ENCODE assay signal across 8 cellular contexts in the genomic region with DNA sequence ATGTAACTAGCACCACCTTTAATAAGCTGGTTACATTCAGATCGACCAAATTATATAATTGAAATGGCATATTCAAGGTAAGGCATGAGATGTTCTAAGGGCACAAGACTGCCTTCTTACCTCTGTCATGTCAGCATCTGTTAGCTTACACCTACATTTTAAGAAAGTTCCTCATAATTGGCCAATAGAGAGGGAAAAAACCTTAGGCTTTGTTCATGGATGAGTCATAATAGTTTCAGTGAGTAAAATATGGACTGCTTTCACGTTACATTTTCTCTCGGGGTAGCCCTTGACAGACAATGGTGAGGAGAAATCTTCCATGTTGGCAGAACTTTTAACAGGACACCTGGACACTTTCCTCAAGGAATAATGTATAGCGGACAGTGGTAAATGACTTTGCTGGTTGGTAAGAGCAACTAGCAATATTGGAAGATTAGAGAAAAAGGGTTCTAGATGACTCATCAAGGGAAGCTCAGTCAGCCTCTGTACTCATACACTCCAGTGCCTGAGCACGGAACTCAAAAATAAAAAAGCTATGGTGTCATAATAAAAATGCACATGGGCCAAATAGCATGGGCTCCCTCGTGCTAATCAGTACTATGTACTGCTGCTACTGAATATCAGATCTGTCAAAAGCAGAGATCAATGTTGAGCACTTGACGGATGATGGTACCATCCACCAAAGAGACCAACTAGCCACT.
DNase-seq lines count a peak whose midpoint lies in the region; ATAC-seq, FAIRE-seq and TF ChIP-seq lines count a peak whose summit lies in the region.
"Not testable (repeated sequence)": the region's sequence is repeated elsewhere in the genome, so short reads cannot be mapped to it uniquely, and the experiment has no call there.

No MANE protein-coding gene starts in this region.

- not testable (repeated sequence) for H3K27me3 Mint-ChIP-seq in stimulated activated naive CD8-positive, alpha-beta T cell treated with anti-CD3 and anti-CD28 coated beads, Interleukin-15, amount 100 ng/mL, for 72 hours

- H3K36me3 ChIP-seq in K562 (ENCODE audit: control insufficient read depth, insufficient read depth, low read length), result not testable (repeated sequence)

- BruUV-seq in K562 (replicated peaks; lab: Mats Ljungman, UMichigan), result not testable (repeated sequence)

- not testable (repeated sequence) for H3K9ac ChIP-seq in K562 (ENCODE audit: insufficient read depth in 1 of 2, low read depth in 2 of 2, low read length in 2 of 2)

- not testable (repeated sequence) for H3K4me3 ChIP-seq in K562

- not testable (repeated sequence) for H3K4me1 ChIP-seq in K562 (replicated peaks in 1 of 2; ENCODE audit: control insufficient read depth in 2 of 2, insufficient read depth in 2 of 2, low read length in 2 of 2)

- 25% methylated on average over 4 of the region's 7 CpGs for WGBS in K562 (ENCODE audit: insufficient coverage, low coverage, missing lambda C conversion rate)

- not testable (repeated sequence) for H3K27ac Mint-ChIP-seq in stimulated activated naive CD8-positive, alpha-beta T cell treated with anti-CD3 and anti-CD28 coated beads, Interleukin-15, amount 100 ng/mL, for 72 hours

- in situ Hi-C loops in K562 (cut with MboI), result not testable (repeated sequence)

- H3K4me1 Mint-ChIP-seq in stimulated activated naive CD8-positive, alpha-beta T cell treated with anti-CD3 and anti-CD28 coated beads, Interleukin-15, amount 100 ng/mL, for 72 hours, result not testable (repeated sequence)

- DNase-seq in RWPE1 (ENCODE audit: low spot score), result peak; percentile 3
- not testable (repeated sequence) for DNase-seq in K562 (ENCODE audit: extremely low read depth in 1 of 4, low spot score in 3 of 4); stimulated activated naive CD8-positive, alpha-beta T cell treated with anti-CD3 and anti-CD28 coated beads, Interleukin-15, amount 100 ng/mL, for 72 hours

- not testable (repeated sequence) for H2AFZ ChIP-seq in K562 (ENCODE audit: low read depth, low read length)

- H3K4me3 Mint-ChIP-seq in stimulated activated naive CD8-positive, alpha-beta T cell treated with anti-CD3 and anti-CD28 coated beads, Interleukin-15, amount 100 ng/mL, for 72 hours, result not testable (repeated sequence)

- not testable (repeated sequence) for TF ChIP-seq RAD21 in K562 (CRISPR knock-in tag; conservative IDR thresholded peaks at IDR 0.05 in 1 of 2, IDR thresholded peaks at IDR 0.05 in 1 of 2)

- intact Hi-C loops in K562 (cut with micrococcal nuclease), result not testable (repeated sequence)

- H3K27me3 ChIP-seq in K562 (ENCODE audit: control insufficient read depth in 2 of 2, insufficient read depth in 2 of 2, low read length in 2 of 2), result not testable (repeated sequence)

- peak; percentile 26 for FAIRE-seq in K562 (lab: Jason Lieb, UNC)

- H3K9me3 ChIP-seq in K562 (replicated peaks; ENCODE audit: control insufficient read depth, insufficient read depth, low read depth, low read length), result not testable (repeated sequence)

- not testable (repeated sequence) for H3K27ac ChIP-seq in RWPE1; K562 (ENCODE audit: extremely low read depth, low read depth, low read length)

- H3K79me2 ChIP-seq in K562 (ENCODE audit: control insufficient read depth, insufficient read depth, low read length), result not testable (repeated sequence)

- not testable (repeated sequence) for TF ChIP-seq CTCF in RWPE1 (conservative IDR thresholded peaks at IDR 0.05; ENCODE audit: low read depth); K562 (IDR thresholded peaks at IDR 0.05 in 2 of 3, conservative IDR thresholded peaks at IDR 0.05 in 1 of 3; ENCODE audit: insufficient read depth in 2 of 3, low read depth in 1 of 3, low read length in 3 of 3)

- POLR2A ChIA-PET in RWPE1 (lab: Yijun Ruan, JAX; ENCODE audit: low non-redundant PET); K562 (lab: Yijun Ruan, JAX): not testable (repeated sequence)

- CTCF ChIA-PET in RWPE1 (lab: Yijun Ruan, JAX); K562 (lab: Yijun Ruan, JAX; ENCODE audit: low intra/inter-chr PET ratio): not testable (repeated sequence)

- peak; percentile 92 for ATAC-seq in GM18508 (IDR thresholded peaks at IDR 0.05; ENCODE audit: insufficient read depth, unreplicated experiment)
- ATAC-seq in GM19035 (IDR thresholded peaks at IDR 0.05; ENCODE audit: unreplicated experiment), result peak; percentile 49
- ATAC-seq in GM21825 (IDR thresholded peaks at IDR 0.05; ENCODE audit: unreplicated experiment), result peak; percentile 57
- peak; percentile 82 for ATAC-seq in HG02870 (IDR thresholded peaks at IDR 0.05; ENCODE audit: unreplicated experiment)
- peak; percentile 88 for ATAC-seq in HG03432 (IDR thresholded peaks at IDR 0.05; ENCODE audit: unreplicated experiment)
- ATAC-seq in K562, result not testable (repeated sequence)
- ATAC-seq in stimulated activated naive CD8-positive, alpha-beta T cell treated with anti-CD3 and anti-CD28 coated beads, Interleukin-15, amount 100 ng/mL, for 72 hours, result peak; percentile 84

- H3K9me1 ChIP-seq in K562 (ENCODE audit: control insufficient read depth, insufficient read depth, low read length), result not testable (repeated sequence)

- H4K20me1 ChIP-seq in K562 (replicated peaks; ENCODE audit: control insufficient read depth, insufficient read depth, low read length), result not testable (repeated sequence)

- not testable (repeated sequence) for TF ChIP-seq EP300 in K562 (IDR thresholded peaks at IDR 0.05; ENCODE audit: low read length)

- not testable (repeated sequence) for H3K4me2 ChIP-seq in K562 (ENCODE audit: insufficient read depth, low read length)

- TF ChIP-seq POLR2A in K562 (conservative IDR thresholded peaks at IDR 0.05), result not testable (repeated sequence)

- H3K9me3 Mint-ChIP-seq in stimulated activated naive CD8-positive, alpha-beta T cell treated with anti-CD3 and anti-CD28 coated beads, Interleukin-15, amount 100 ng/mL, for 72 hours, result not testable (repeated sequence)

TF ChIP-seq in K562, 482 proteins besides CTCF, POLR2A, EP300 and RAD21:
- TF ChIP-seq, protein P1, sequence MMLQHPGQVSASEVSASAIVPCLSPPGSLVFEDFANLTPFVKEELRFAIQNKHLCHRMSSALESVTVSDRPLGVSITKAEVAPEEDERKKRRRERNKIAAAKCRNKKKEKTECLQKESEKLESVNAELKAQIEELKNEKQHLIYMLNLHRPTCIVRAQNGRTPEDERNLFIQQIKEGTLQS (IDR thresholded peaks at IDR 0.05), result peak; percentile 27
- TF ChIP-seq, protein P1 (CRISPR knock-in tag; conservative IDR thresholded peaks at IDR 0.05), result not testable (repeated sequence)
TF ChIP-seq in K562: peak in this region for 1; not testable (repeated sequence) for 481.
